In the genomic region with DNA sequence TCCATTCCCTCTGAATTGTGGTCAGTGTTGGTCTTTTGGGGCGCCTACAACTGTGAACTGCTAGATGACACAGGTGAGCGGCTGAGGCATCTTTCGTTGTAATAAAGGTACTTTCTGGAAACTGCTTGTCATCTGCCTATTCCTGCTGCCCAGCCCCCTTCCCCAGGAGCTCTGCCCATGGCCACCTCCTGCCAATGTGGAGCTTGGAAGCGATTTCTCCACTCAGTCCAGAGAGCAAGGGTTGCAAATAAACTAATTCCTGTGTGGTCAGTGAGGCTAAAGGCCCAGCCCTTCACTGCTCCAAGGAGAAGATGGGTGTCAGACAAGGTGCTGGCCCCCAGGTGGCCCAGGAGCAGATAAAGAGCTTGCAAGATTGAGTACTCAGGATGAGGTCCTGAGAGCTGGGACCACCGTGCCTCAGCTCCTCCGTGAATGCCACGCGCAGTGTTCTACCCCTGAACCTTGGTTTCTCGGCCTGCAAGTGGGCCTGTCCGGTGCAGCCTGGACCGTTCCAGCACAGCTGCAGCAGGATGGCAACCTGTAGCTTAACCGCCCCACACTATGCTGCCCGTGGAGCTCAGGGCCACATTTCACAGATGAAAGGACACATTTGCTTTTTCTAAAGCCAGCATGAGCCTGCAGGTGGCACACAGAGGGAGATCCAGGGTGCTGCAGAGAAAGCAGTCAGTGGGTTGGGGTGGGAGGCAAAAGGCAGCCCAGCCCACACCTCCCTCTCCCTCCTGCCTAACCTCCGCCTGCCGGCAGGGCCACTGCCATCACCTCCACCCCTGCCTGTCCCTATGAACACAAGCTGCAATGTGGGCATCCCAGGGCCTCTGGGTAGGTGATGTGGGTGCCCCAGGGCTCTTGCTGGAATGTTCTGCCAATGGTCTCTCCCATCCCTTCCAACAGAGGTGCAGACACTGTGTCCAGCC, we compare ENCODE assay signal across 14 cellular contexts.
"Had no signal": no experiment of that assay in that cellular context is flagged by ENCODE, and none has a peak within 500 bp of the region (broad histone marks: within the 10 kb centered on the region; RNA-seq: fewer than 3 reads in every experiment).

No MANE protein-coding gene starts in this region.

- H3K4me3 Mint-ChIP-seq: activated CD4-positive, alpha-beta memory T cell treated with anti-CD3 and anti-CD28 coated beads, Interleukin-2, amount 10 ng/mL, durations not matched to agents 7 days and 5 days; activated naive CD4-positive, alpha-beta T cell treated with anti-CD3 and anti-CD28 coated beads, Interleukin-2, amount 10 ng/mL, durations not matched to agents 7 days and 5 days; activated T-helper 1 cell treated with anti-CD3 and anti-CD28 coated beads, Interleukin-12 subunit alpha, Interleukin-12 subunit beta, Interleukin-2, Interleukin-4 antibody, amounts not matched to agents 30 ng/mL and 10 ng/mL and 1 ng/mL, durations not matched to agents 14 hours and 24 hours and 36 hours; neural crest cell; T-cell had no signal

- H3K27ac Mint-ChIP-seq: activated CD4-positive, alpha-beta memory T cell treated with anti-CD3 and anti-CD28 coated beads, Interleukin-2, amount 10 ng/mL, durations not matched to agents 7 days and 5 days; activated naive CD4-positive, alpha-beta T cell treated with anti-CD3 and anti-CD28 coated beads, Interleukin-2, amount 10 ng/mL, durations not matched to agents 7 days and 5 days; activated T-helper 1 cell treated with anti-CD3 and anti-CD28 coated beads, Interleukin-12 subunit alpha, Interleukin-12 subunit beta, Interleukin-2, Interleukin-4 antibody, amounts not matched to agents 30 ng/mL and 10 ng/mL and 1 ng/mL, durations not matched to agents 14 hours and 24 hours and 36 hours; T-cell had no signal

- H3K4me3 ChIP-seq: body of pancreas, ovary, SK-N-MC, transverse colon had no signal

- H3K4me1 Mint-ChIP-seq: activated CD4-positive, alpha-beta memory T cell treated with anti-CD3 and anti-CD28 coated beads, Interleukin-2, amount 10 ng/mL, durations not matched to agents 7 days and 5 days had no signal

- H3K27me3 ChIP-seq: body of pancreas, ovary had no signal

- H3K4me1 ChIP-seq: body of pancreas, transverse colon had no signal

- H3K27ac ChIP-seq: body of pancreas, ovary, SK-N-MC, transverse colon, VCaP had no signal

- H3K36me3 ChIP-seq: ovary, transverse colon had no signal

- DNase-seq: activated CD4-positive, alpha-beta memory T cell treated with anti-CD3 and anti-CD28 coated beads, Interleukin-2, amount 10 ng/mL, durations not matched to agents 7 days and 5 days; activated naive CD4-positive, alpha-beta T cell treated with anti-CD3 and anti-CD28 coated beads, Interleukin-2, amount 10 ng/mL, durations not matched to agents 7 days and 5 days; body of pancreas; effector memory CD4-positive, alpha-beta T cell; hippocampal formation; mammary epithelial cell; ovary; T-cell; T1000; transverse colon had no signal

- H3K9me3 Mint-ChIP-seq: activated CD4-positive, alpha-beta memory T cell treated with anti-CD3 and anti-CD28 coated beads, Interleukin-2, amount 10 ng/mL, durations not matched to agents 7 days and 5 days; activated naive CD4-positive, alpha-beta T cell treated with anti-CD3 and anti-CD28 coated beads, Interleukin-2, amount 10 ng/mL, durations not matched to agents 7 days and 5 days; activated T-helper 1 cell treated with anti-CD3 and anti-CD28 coated beads, Interleukin-12 subunit alpha, Interleukin-12 subunit beta, Interleukin-2, Interleukin-4 antibody, amounts not matched to agents 30 ng/mL and 10 ng/mL and 1 ng/mL, durations not matched to agents 14 hours and 24 hours and 36 hours; T-cell had no signal

- H3K9me3 ChIP-seq: body of pancreas, ovary, transverse colon had no signal

- H3K36me3 Mint-ChIP-seq: activated naive CD4-positive, alpha-beta T cell treated with anti-CD3 and anti-CD28 coated beads, Interleukin-2, amount 10 ng/mL, durations not matched to agents 7 days and 5 days; T-cell had no signal
